16 cellular contexts compared by ENCODE assay signal in the genomic region with DNA sequence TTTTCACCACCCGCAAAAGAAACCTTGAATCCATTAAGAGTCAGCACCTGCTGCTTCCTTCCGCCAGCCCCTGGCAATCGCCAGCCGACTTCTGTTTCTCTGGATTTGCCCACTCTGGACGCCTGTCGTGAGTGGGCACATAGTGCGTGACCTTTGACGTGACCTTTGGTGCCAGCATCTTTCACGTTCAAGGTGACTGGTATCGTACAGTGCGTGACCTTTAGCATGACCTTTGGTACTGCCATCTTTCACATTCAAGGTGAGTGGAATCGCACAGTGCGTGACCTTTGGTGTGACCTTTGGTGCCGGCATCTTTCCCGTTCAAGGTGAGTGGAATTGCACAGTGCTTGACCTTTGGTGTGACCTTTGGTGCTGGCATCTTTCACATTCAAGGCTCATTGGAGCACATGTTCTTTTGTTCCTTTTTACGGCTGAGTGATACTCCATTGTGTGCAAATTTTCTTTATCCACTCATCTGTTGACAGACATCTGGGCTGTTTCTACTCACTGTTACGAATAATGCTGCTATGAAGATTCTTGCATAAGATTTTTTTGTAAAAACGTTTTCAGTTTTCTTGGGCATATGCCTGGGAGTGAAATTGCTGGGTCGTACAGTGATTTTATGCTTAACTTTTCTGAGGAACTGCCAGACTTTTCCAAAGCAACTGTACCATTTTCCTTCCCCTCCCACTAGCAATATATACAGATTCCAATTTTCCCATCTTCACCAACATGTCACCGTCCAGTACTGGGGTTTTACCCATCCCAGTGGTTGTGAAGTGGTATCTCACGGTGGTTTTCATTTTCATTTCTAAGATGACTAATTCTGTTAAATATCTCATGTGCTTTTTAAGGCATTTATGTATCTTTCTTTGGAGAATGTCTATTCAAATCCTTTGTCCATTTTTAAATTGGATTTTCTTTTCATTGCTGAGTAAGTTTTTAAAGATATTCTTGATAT.
"Had no signal": no experiment of that assay in that cellular context is flagged by ENCODE, and none has a peak within 500 bp of the region (broad histone marks: within the 10 kb centered on the region; RNA-seq: fewer than 3 reads in every experiment).

No MANE protein-coding gene starts in this region.

- H3K36me3 ChIP-seq: ascending aorta, left ventricle myocardium inferior, ovary, transverse colon had no signal

- H3K27ac ChIP-seq: ascending aorta, left ventricle myocardium inferior, ovary, transverse colon had no signal

- H3K4me3 Mint-ChIP-seq: activated CD4-positive, alpha-beta memory T cell treated with anti-CD3 and anti-CD28 coated beads for 36 hours; memory B cell had no signal

- H3K4me3 ChIP-seq: ascending aorta, left ventricle myocardium inferior, ovary, transverse colon had no signal

- DNase-seq: activated CD4-positive, alpha-beta memory T cell treated with anti-CD3 and anti-CD28 coated beads for 36 hours; activated CD8-positive, alpha-beta memory T cell treated with anti-CD3 and anti-CD28 coated beads, Interleukin-2, amount 50 U/mL, for 4 hours; activated naive CD4-positive, alpha-beta T cell treated with Interleukin-2 at 50 U/mL for 16 hours; glutamatergic neuron; hypothalamus; left ventricle myocardium inferior; ovary; stimulated activated CD4-positive, alpha-beta T cell treated with anti-CD3 and anti-CD28 coated beads, Interleukin-2, amount 100 ng/mL, for 48 hours; stimulated activated naive CD4-positive, alpha-beta T cell; T-helper 1 cell; T1000; transverse colon had no signal

- H3K36me3 Mint-ChIP-seq: activated CD4-positive, alpha-beta memory T cell treated with anti-CD3 and anti-CD28 coated beads for 36 hours; memory B cell had no signal

- FAIRE-seq: bronchial epithelial cell had no signal

- H3K9me3 Mint-ChIP-seq: activated CD4-positive, alpha-beta memory T cell treated with anti-CD3 and anti-CD28 coated beads for 36 hours; memory B cell had no signal

- H3K27ac Mint-ChIP-seq: activated CD4-positive, alpha-beta memory T cell treated with anti-CD3 and anti-CD28 coated beads for 36 hours; memory B cell had no signal

- H3K27me3 ChIP-seq: ascending aorta, ovary, transverse colon had no signal

- H3K9me3 ChIP-seq: ascending aorta, left ventricle myocardium inferior, ovary, transverse colon had no signal

- ATAC-seq: SK-N-SH treated with all-trans-retinoic acid at 6 μM for 48 hours had no signal
